ENCODE assay signal across 2 cellular contexts in genomic region chr5:141413540-141414069, GRCh38.
TF ChIP-seq lines count a peak whose summit lies in the region.

No MANE protein-coding gene starts in this region.

TF ChIP-seq in liver, 16 proteins besides CTCF, POLR2A, EP300 and RAD21:
- TF ChIP-seq HNF4G (IDR thresholded peaks at IDR 0.05) (no peak), GABPA (IDR thresholded peaks at IDR 0.05 in 1 of 2, conservative IDR thresholded peaks at IDR 0.05 in 1 of 2) (peak in 1 of 2 donors; percentile 16)

TF ChIP-seq in HepG2, 621 proteins besides CTCF, POLR2A, EP300 and RAD21:
- TF ChIP-seq FOXJ3 (CRISPR knock-in tag; IDR thresholded peaks at IDR 0.05; ENCODE audit: borderline replicate concordance), result no peak
- TF ChIP-seq ZNF138 (CRISPR knock-in tag; IDR thresholded peaks at IDR 0.05; ENCODE audit: low read depth), result no peak
- TF ChIP-seq KDM2A (CRISPR knock-in tag; IDR thresholded peaks at IDR 0.05; ENCODE audit: borderline replicate concordance, low read depth), result no peak
- no peak for TF ChIP-seq CREBL2 (CRISPR knock-in tag; IDR thresholded peaks at IDR 0.05; ENCODE audit: borderline replicate concordance)
- TF ChIP-seq GRHL1 (CRISPR knock-in tag; conservative IDR thresholded peaks at IDR 0.05), result no peak
- no peak for TF ChIP-seq ZNF616 (CRISPR knock-in tag; IDR thresholded peaks at IDR 0.05; ENCODE audit: low read depth)
- no peak for TF ChIP-seq SMAD3 (CRISPR knock-in tag; IDR thresholded peaks at IDR 0.05)
- no peak for TF ChIP-seq FOXM1 (CRISPR knock-in tag; IDR thresholded peaks at IDR 0.05)
- TF ChIP-seq ZZZ3 (CRISPR knock-in tag; IDR thresholded peaks at IDR 0.05; ENCODE audit: borderline replicate concordance), result no peak
- TF ChIP-seq HNRNPH1 (optimal IDR thresholded peaks at IDR 0.05; ENCODE audit: low read depth, low read length), result no peak
- TF ChIP-seq ZNF749 (CRISPR knock-in tag; IDR thresholded peaks at IDR 0.05; ENCODE audit: borderline replicate concordance), result no peak
- no peak for TF ChIP-seq HNRNPLL (IDR thresholded peaks at IDR 0.05; ENCODE audit: low read depth, low read length, poor library complexity, severe bottlenecking)
- TF ChIP-seq ZNF784 (CRISPR knock-in tag; IDR thresholded peaks at IDR 0.05; ENCODE audit: borderline replicate concordance), result no peak
